ENCODE assay signal across 1 cellular context in genomic region chr20:31859998-31860380, GRCh38.
TF ChIP-seq lines count a peak whose summit lies in the region.

No MANE protein-coding gene starts in this region.

TF ChIP-seq in GM12878, 131 proteins besides CTCF, POLR2A, EP300 and RAD21:
- TF ChIP-seq RAD51 (IDR thresholded peaks at IDR 0.05): no peak
- TF ChIP-seq CREB1 (IDR thresholded peaks at IDR 0.05; ENCODE audit: low read depth): no peak
- no peak for TF ChIP-seq WRNIP1 (IDR thresholded peaks at IDR 0.05; ENCODE audit: borderline replicate concordance, low read depth, low read length)
- no peak for TF ChIP-seq ASH2L (IDR thresholded peaks at IDR 0.05; ENCODE audit: borderline replicate concordance, low read depth)
- TF ChIP-seq HDGF (IDR thresholded peaks at IDR 0.05): no peak
- TF ChIP-seq RELA (IDR thresholded peaks at IDR 0.05; ENCODE audit: borderline replicate concordance, partially characterized antibody): no peak
- TF ChIP-seq FOXK2 (IDR thresholded peaks at IDR 0.05): no peak
- no peak for TF ChIP-seq POLR2AphosphoS2 (IDR thresholded peaks at IDR 0.05; ENCODE audit: low read depth, low read length)
- TF ChIP-seq BCL3 (IDR thresholded peaks at IDR 0.05; ENCODE audit: borderline replicate concordance, insufficient read depth, low read depth, low read length, poor library complexity, severe bottlenecking): no peak
- no peak for TF ChIP-seq GABPA (IDR thresholded peaks at IDR 0.05; ENCODE audit: low read depth)
- no peak for TF ChIP-seq KDM1A (IDR thresholded peaks at IDR 0.05; ENCODE audit: borderline replicate concordance)
- TF ChIP-seq MTA2 (IDR thresholded peaks at IDR 0.05; ENCODE audit: low read depth): no peak
